1 cellular context compared by ENCODE assay signal in the genomic region with DNA sequence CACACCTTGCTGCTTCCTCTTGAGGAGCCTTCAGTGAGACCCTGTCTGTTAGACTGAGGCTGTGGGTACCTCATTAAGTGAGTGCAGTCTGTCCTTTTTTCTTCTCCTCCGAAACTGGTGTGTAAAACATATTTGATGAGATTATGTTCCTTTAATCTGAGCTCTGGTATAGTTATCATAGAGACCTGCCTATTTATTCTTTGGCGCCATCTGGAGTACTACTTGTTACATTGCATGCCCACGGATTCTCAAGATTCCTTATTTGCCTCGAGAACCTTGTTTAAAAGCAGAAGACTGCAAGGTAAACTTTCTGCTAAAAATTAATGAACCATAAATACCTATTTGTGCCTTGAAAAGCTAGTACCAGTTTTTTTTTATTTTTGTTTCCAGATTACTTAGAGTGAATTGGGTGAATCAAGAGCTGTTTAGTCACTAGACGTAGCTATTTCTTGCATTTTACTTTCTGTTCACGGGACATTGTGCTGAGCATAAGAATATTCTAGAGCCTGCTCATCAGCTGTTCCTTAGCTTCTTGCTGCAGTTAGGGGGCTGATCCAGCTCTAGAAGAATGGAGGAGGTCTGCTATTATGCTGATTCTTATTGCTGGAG.
TF ChIP-seq lines count a peak whose summit lies in the region.

No MANE protein-coding gene starts in this region.

TF ChIP-seq in SK-N-SH treated with all-trans-retinoic acid at 6 μM for 48 hours, 23 proteins besides CTCF, POLR2A, EP300 and RAD21 (continued from another document):
- TF ChIP-seq ESRRG (CRISPR knock-in tag; IDR thresholded peaks at IDR 0.05) (no peak), TSHZ2 (CRISPR knock-in tag; IDR thresholded peaks at IDR 0.05) (no peak), TCF4 (CRISPR knock-in tag; IDR thresholded peaks at IDR 0.05; ENCODE audit: borderline replicate concordance) (no peak), RARB (CRISPR knock-in tag; IDR thresholded peaks at IDR 0.05) (no peak), ISL1 (CRISPR knock-in tag; IDR thresholded peaks at IDR 0.05) (no peak)
